In genomic region chr4:106384878-106385277, GRCh38 we compare ENCODE assay signal across 41 cellular contexts. TPM values are rescaled to one million over a fixed set of nuclear protein-coding genes. Genes with fewer than 3 reads are reported as not detected.
"Had no signal": no experiment of that assay in that cellular context is flagged by ENCODE, and none has a peak within 500 bp of the region (broad histone marks: within the 10 kb centered on the region; RNA-seq: fewer than 3 reads in every experiment).

No MANE protein-coding gene starts in this region.

- ATAC-seq: activated CD8-positive, alpha-beta T cell treated with anti-CD3 and anti-CD28 coated beads for 36 hours; activated naive CD8-positive, alpha-beta T cell treated with anti-CD3 and anti-CD28 coated beads, Interleukin-2, amount 50 U/mL, for 24 hours; activated T-cell treated with anti-CD3 and anti-CD28 coated beads, Interleukin-2, amount 50 U/mL, for 4 hours; activated T-cell treated with anti-CD3 and anti-CD28 coated beads, Interleukin-2, amount 50 U/mL, for 72 hours; activated T-helper 17 cell treated with anti-CD3 and anti-CD28 coated beads, Interleukin-2, amount 50 U/mL, for 72 hours had no signal

- H3K27ac ChIP-seq: ascending aorta, cardiac muscle cell, VCaP had no signal

- H3K4me1 ChIP-seq: ascending aorta had no signal

- FAIRE-seq: bronchial epithelial cell, TTC549 had no signal

- H3K27ac Mint-ChIP-seq: activated B cell treated with CpG ODN at 0.5 μM for 24 hours; activated CD4-positive, alpha-beta memory T cell treated with anti-CD3 and anti-CD28 coated beads for 36 hours; activated CD4-positive, alpha-beta T cell treated with anti-CD3 and anti-CD28 coated beads, Interleukin-2, amount 10 ng/mL, durations not matched to agents 24 days and 14 days; activated CD8-positive, alpha-beta T cell treated with anti-CD3 and anti-CD28 coated beads for 36 hours; activated naive CD4-positive, alpha-beta T cell treated with anti-CD3 and anti-CD28 coated beads for 36 hours; activated naive CD8-positive, alpha-beta T cell; activated naive CD8-positive, alpha-beta T cell treated with anti-CD3 and anti-CD28 coated beads, Interleukin-2, amount 10 ng/mL, durations not matched to agents 7 days and 5 days; activated naive CD8-positive, alpha-beta T cell treated with anti-CD3 and anti-CD28 coated beads, Interleukin-2, amount 50 U/mL, for 24 hours; activated T-cell treated with anti-CD3 and anti-CD28 coated beads, Interleukin-2, amount 50 U/mL, for 72 hours; activated T-helper 1 cell treated with anti-CD3 and anti-CD28 coated beads, Interleukin-12 subunit alpha, Interleukin-12 subunit beta, Interleukin-2, Interleukin-4 antibody, amounts not matched to agents 30 ng/mL and 10 ng/mL and 1 ng/mL, durations not matched to agents 14 hours and 24 hours and 36 hours; activated T-helper 17 cell treated with anti-CD3 and anti-CD28 coated beads, Interleukin-2, amount 50 U/mL, for 72 hours; brain; T-helper 1 cell treated with Interleukin-12 subunit alpha and Interleukin-12 subunit beta and Interleukin-4 antibody, amounts not matched to agents 30 μg/mL and 1 μg/mL, for 36 hours; T-helper 2 cell treated with Interferon-gamma antibody and Interleukin-4, amounts not matched to agents 5 μg/mL and 100 μg/mL, for 36 hours had no signal

- DNase-seq: activated B cell treated with CpG ODN at 0.5 μM for 24 hours; activated CD4-positive, alpha-beta memory T cell treated with anti-CD3 and anti-CD28 coated beads for 36 hours; activated CD4-positive, alpha-beta T cell treated with anti-CD3 and anti-CD28 coated beads for 4 hours; activated CD4-positive, alpha-beta T cell treated with anti-CD3 and anti-CD28 coated beads, Interleukin-2, amount 10 ng/mL, durations not matched to agents 24 days and 14 days; activated CD4-positive, alpha-beta T cell treated with anti-CD3 and anti-CD28 coated beads, Interleukin-2, amount 50 U/mL, for 1 hour; activated CD4-positive, alpha-beta T cell treated with anti-CD3 and anti-CD28 coated beads, Interleukin-2, amount 50 U/mL, for 4 hours; activated CD4-positive, CD25-positive, alpha-beta regulatory T cell treated with anti-CD3 and anti-CD28 coated beads, Interleukin-2, amount 50 U/mL, for 72 hours; activated CD8-positive, alpha-beta memory T cell treated with anti-CD3 and anti-CD28 coated beads, Interleukin-2, amount 50 U/mL, for 4 hours; activated CD8-positive, alpha-beta T cell treated with anti-CD3 and anti-CD28 coated beads for 36 hours; activated effector memory CD4-positive, alpha-beta T cell treated with anti-CD3 and anti-CD28 coated beads, Interleukin-2, amount 50 U/mL, for 16 hours; activated gamma-delta T cell treated with Interleukin-2 at 50 U/mL for 16 hours; activated naive CD4-positive, alpha-beta T cell; activated naive CD4-positive, alpha-beta T cell treated with anti-CD3 and anti-CD28 coated beads for 36 hours; activated naive CD4-positive, alpha-beta T cell treated with anti-CD3 and anti-CD28 coated beads, Interleukin-2, amount 50 U/mL, for 16 hours; activated naive CD8-positive, alpha-beta T cell treated with anti-CD3 and anti-CD28 coated beads, Interleukin-2, amount 10 ng/mL, durations not matched to agents 7 days and 5 days; activated naive CD8-positive, alpha-beta T cell treated with anti-CD3 and anti-CD28 coated beads, Interleukin-2, amount 50 U/mL, for 24 hours; activated T-cell treated with anti-CD3 and anti-CD28 coated beads for 4 hours; activated T-cell treated with anti-CD3 and anti-CD28 coated beads, Interleukin-2, amount 50 U/mL, for 1 hour; activated T-cell treated with anti-CD3 and anti-CD28 coated beads, Interleukin-2, amount 50 U/mL, for 4 hours; activated T-cell treated with anti-CD3 and anti-CD28 coated beads, Interleukin-2, amount 50 U/mL, for 72 hours; amygdala; anterior cingulate cortex; caudate nucleus; SW 1271; T-helper 1 cell; T-helper 2 cell; T-helper 9 cell had no signal

- H3K27me3 ChIP-seq: ascending aorta, cardiac muscle cell had no signal

- H3K4me3 Mint-ChIP-seq: activated B cell treated with CpG ODN at 0.5 μM for 24 hours; activated CD4-positive, alpha-beta memory T cell treated with anti-CD3 and anti-CD28 coated beads for 36 hours; activated CD4-positive, alpha-beta T cell treated with anti-CD3 and anti-CD28 coated beads, Interleukin-2, amount 10 ng/mL, durations not matched to agents 24 days and 14 days; activated CD8-positive, alpha-beta T cell treated with anti-CD3 and anti-CD28 coated beads for 36 hours; activated naive CD4-positive, alpha-beta T cell treated with anti-CD3 and anti-CD28 coated beads for 36 hours; activated naive CD8-positive, alpha-beta T cell; activated naive CD8-positive, alpha-beta T cell treated with anti-CD3 and anti-CD28 coated beads, Interleukin-2, amount 10 ng/mL, durations not matched to agents 7 days and 5 days; activated naive CD8-positive, alpha-beta T cell treated with anti-CD3 and anti-CD28 coated beads, Interleukin-2, amount 50 U/mL, for 24 hours; activated T-cell treated with anti-CD3 and anti-CD28 coated beads, Interleukin-2, amount 50 U/mL, for 4 hours; activated T-cell treated with anti-CD3 and anti-CD28 coated beads, Interleukin-2, amount 50 U/mL, for 72 hours; activated T-helper 1 cell treated with anti-CD3 and anti-CD28 coated beads, Interleukin-12 subunit alpha, Interleukin-12 subunit beta, Interleukin-2, Interleukin-4 antibody, amounts not matched to agents 30 ng/mL and 10 ng/mL and 1 ng/mL, durations not matched to agents 14 hours and 24 hours and 36 hours; activated T-helper 17 cell treated with anti-CD3 and anti-CD28 coated beads, Interleukin-2, amount 50 U/mL, for 72 hours; brain; central memory CD8-positive, alpha-beta T cell; T-helper 1 cell treated with Interleukin-12 subunit alpha and Interleukin-12 subunit beta and Interleukin-4 antibody, amounts not matched to agents 30 μg/mL and 1 μg/mL, for 36 hours; T-helper 2 cell treated with Interferon-gamma antibody and Interleukin-4, amounts not matched to agents 5 μg/mL and 100 μg/mL, for 36 hours had no signal

- H3K27me3 Mint-ChIP-seq: activated B cell treated with CpG ODN at 0.5 μM for 24 hours; activated CD4-positive, alpha-beta T cell treated with anti-CD3 and anti-CD28 coated beads, Interleukin-2, amount 10 ng/mL, durations not matched to agents 24 days and 14 days; activated CD8-positive, alpha-beta T cell treated with anti-CD3 and anti-CD28 coated beads for 36 hours; activated naive CD8-positive, alpha-beta T cell treated with anti-CD3 and anti-CD28 coated beads, Interleukin-2, amount 50 U/mL, for 24 hours; central memory CD8-positive, alpha-beta T cell had no signal

- H3K36me3 ChIP-seq: ascending aorta, cardiac muscle cell had no signal

- H3K9me3 Mint-ChIP-seq: activated CD4-positive, alpha-beta memory T cell treated with anti-CD3 and anti-CD28 coated beads for 36 hours; activated CD4-positive, alpha-beta T cell treated with anti-CD3 and anti-CD28 coated beads, Interleukin-2, amount 10 ng/mL, durations not matched to agents 24 days and 14 days; activated CD8-positive, alpha-beta T cell treated with anti-CD3 and anti-CD28 coated beads for 36 hours; activated naive CD4-positive, alpha-beta T cell treated with anti-CD3 and anti-CD28 coated beads for 36 hours; activated naive CD8-positive, alpha-beta T cell treated with anti-CD3 and anti-CD28 coated beads, Interleukin-2, amount 10 ng/mL, durations not matched to agents 7 days and 5 days; activated naive CD8-positive, alpha-beta T cell treated with anti-CD3 and anti-CD28 coated beads, Interleukin-2, amount 50 U/mL, for 24 hours; activated T-cell treated with anti-CD3 and anti-CD28 coated beads, Interleukin-2, amount 50 U/mL, for 4 hours; activated T-cell treated with anti-CD3 and anti-CD28 coated beads, Interleukin-2, amount 50 U/mL, for 72 hours; activated T-helper 1 cell treated with anti-CD3 and anti-CD28 coated beads, Interleukin-12 subunit alpha, Interleukin-12 subunit beta, Interleukin-2, Interleukin-4 antibody, amounts not matched to agents 30 ng/mL and 10 ng/mL and 1 ng/mL, durations not matched to agents 14 hours and 24 hours and 36 hours; activated T-helper 17 cell treated with anti-CD3 and anti-CD28 coated beads, Interleukin-2, amount 50 U/mL, for 72 hours; brain; central memory CD8-positive, alpha-beta T cell; T-helper 1 cell treated with Interleukin-12 subunit alpha and Interleukin-12 subunit beta and Interleukin-4 antibody, amounts not matched to agents 30 μg/mL and 1 μg/mL, for 36 hours; T-helper 2 cell treated with Interferon-gamma antibody and Interleukin-4, amounts not matched to agents 5 μg/mL and 100 μg/mL, for 36 hours had no signal

- H3K36me3 Mint-ChIP-seq: activated CD4-positive, alpha-beta memory T cell treated with anti-CD3 and anti-CD28 coated beads for 36 hours; activated naive CD8-positive, alpha-beta T cell; activated naive CD8-positive, alpha-beta T cell treated with anti-CD3 and anti-CD28 coated beads, Interleukin-2, amount 10 ng/mL, durations not matched to agents 7 days and 5 days; brain had no signal

- H3K4me1 Mint-ChIP-seq: activated B cell treated with CpG ODN at 0.5 μM for 24 hours; activated CD4-positive, alpha-beta T cell treated with anti-CD3 and anti-CD28 coated beads, Interleukin-2, amount 10 ng/mL, durations not matched to agents 24 days and 14 days; activated naive CD8-positive, alpha-beta T cell treated with anti-CD3 and anti-CD28 coated beads, Interleukin-2, amount 10 ng/mL, durations not matched to agents 7 days and 5 days; activated naive CD8-positive, alpha-beta T cell treated with anti-CD3 and anti-CD28 coated beads, Interleukin-2, amount 50 U/mL, for 24 hours; activated T-helper 17 cell treated with anti-CD3 and anti-CD28 coated beads, Interleukin-2, amount 50 U/mL, for 72 hours; brain; central memory CD8-positive, alpha-beta T cell had no signal

- H3K4me3 ChIP-seq: ascending aorta, cardiac muscle cell had no signal

- H3K9me3 ChIP-seq: ascending aorta had no signal

RNA-seq across cellular contexts. Expression of gene GIMD1, which starts 16.3 kb away (rescaled TPM):
- total RNA-seq: activated B cell treated with CpG ODN at 0.5 μM for 24 hours; activated CD4-positive, alpha-beta memory T cell treated with anti-CD3 and anti-CD28 coated beads for 36 hours; activated CD4-positive, alpha-beta T cell treated with anti-CD3 and anti-CD28 coated beads, Interleukin-2, amount 10 ng/mL, durations not matched to agents 24 days and 14 days; activated CD8-positive, alpha-beta memory T cell treated with anti-CD3 and anti-CD28 coated beads for 36 hours; activated CD8-positive, alpha-beta T cell treated with anti-CD3 and anti-CD28 coated beads for 36 hours; activated naive CD4-positive, alpha-beta T cell treated with anti-CD3 and anti-CD28 coated beads for 36 hours; activated naive CD8-positive, alpha-beta T cell treated with anti-CD3 and anti-CD28 coated beads, Interleukin-2, amount 10 ng/mL, durations not matched to agents 7 days and 5 days; activated T-cell treated with anti-CD3 and anti-CD28 coated beads, Interleukin-2, amount 50 U/mL, for 4 hours; activated T-cell treated with anti-CD3 and anti-CD28 coated beads, Interleukin-2, amount 50 U/mL, for 72 hours; activated T-helper 1 cell treated with anti-CD3 and anti-CD28 coated beads, Interleukin-12 subunit alpha, Interleukin-12 subunit beta, Interleukin-2, Interleukin-4 antibody, amounts not matched to agents 30 ng/mL and 10 ng/mL and 1 ng/mL, durations not matched to agents 14 hours and 24 hours and 36 hours; activated T-helper 17 cell treated with anti-CD3 and anti-CD28 coated beads, Interleukin-2, amount 50 U/mL, for 72 hours; ascending aorta; bronchial epithelial cell; cardiac muscle cell had no signal
- polyA plus RNA-seq: adipose tissue, cardiac muscle cell had no signal
